ENCODE assay signal across 27 cellular contexts in genomic region chr4:157025898-157026297, GRCh38. TPM values are rescaled to one million over a fixed set of nuclear protein-coding genes. Genes with fewer than 3 reads are reported as not detected.
"Had no signal": no experiment of that assay in that cellular context is flagged by ENCODE, and none has a peak within 500 bp of the region (broad histone marks: within the 10 kb centered on the region; RNA-seq: fewer than 3 reads in every experiment).

No MANE protein-coding gene starts in this region.

- H3K4me3 ChIP-seq: neural progenitor cell, ovary, psoas muscle, right lobe of liver, sigmoid colon, stomach, thoracic aorta, thyroid gland, tibial nerve, upper lobe of left lung, vagina had no signal

- H2AFZ ChIP-seq: neural progenitor cell, parathyroid adenoma had no signal

- ATAC-seq: natural killer cell; psoas muscle; right cardiac atrium; right lobe of liver; stimulated activated effector memory CD8-positive, alpha-beta T cell treated with anti-CD3 and anti-CD28 coated beads, Interleukin-12 subunit alpha, Interleukin-12 subunit beta, amount 100 ng/mL, for 72 hours; stimulated activated naive B cell treated with anti-CD40 and anti-IgM and Interleukin-4, amounts not matched to agents 10 μg/mL and 1 μg/mL and 100 μg/mL, for 72 hours had no signal

- H3K4me2 ChIP-seq: neural progenitor cell had no signal

- H3K36me3 Mint-ChIP-seq: natural killer cell; neural progenitor cell; stimulated activated effector memory CD8-positive, alpha-beta T cell treated with anti-CD3 and anti-CD28 coated beads, Interleukin-12 subunit alpha, Interleukin-12 subunit beta, amount 100 ng/mL, for 72 hours; stimulated activated naive B cell treated with anti-CD40 and anti-IgM and Interleukin-4, amounts not matched to agents 10 μg/mL and 1 μg/mL and 100 μg/mL, for 72 hours had no signal

- H3K9ac ChIP-seq: neural progenitor cell, parathyroid adenoma had no signal

- H3K9me3 ChIP-seq: ovary, psoas muscle, right lobe of liver, sigmoid colon, stomach, thoracic aorta, thyroid gland, tibial nerve, upper lobe of left lung, vagina had no signal

- H3K27me3 Mint-ChIP-seq: progenitor cell of endocrine pancreas; stimulated activated naive B cell treated with anti-CD40 and anti-IgM and Interleukin-4, amounts not matched to agents 10 μg/mL and 1 μg/mL and 100 μg/mL, for 72 hours; stimulated activated naive CD8-positive, alpha-beta T cell treated with anti-CD3 and anti-CD28 coated beads, Interleukin-15, Interleukin-2, amounts not matched to agents 100 ng/mL and 50 ng/mL, for 24 hours had no signal

- H3K27ac ChIP-seq: neural progenitor cell, ovary, parathyroid adenoma, psoas muscle, right lobe of liver, sigmoid colon, stomach, thoracic aorta, thyroid gland, tibial nerve, upper lobe of left lung, vagina had no signal

- H3K27me3 ChIP-seq: neural progenitor cell, ovary, right lobe of liver, sigmoid colon, stomach, thyroid gland, tibial nerve, upper lobe of left lung, vagina had no signal

- H3K9me3 Mint-ChIP-seq: stimulated activated naive CD8-positive, alpha-beta T cell treated with anti-CD3 and anti-CD28 coated beads, Interleukin-15, Interleukin-2, amounts not matched to agents 100 ng/mL and 50 ng/mL, for 24 hours had no signal

- H3K27ac Mint-ChIP-seq: natural killer cell; nephron; neural progenitor cell; progenitor cell of endocrine pancreas; stimulated activated effector memory CD8-positive, alpha-beta T cell treated with anti-CD3 and anti-CD28 coated beads, Interleukin-12 subunit alpha, Interleukin-12 subunit beta, amount 100 ng/mL, for 72 hours; stimulated activated naive B cell treated with anti-CD40 and anti-IgM and Interleukin-4, amounts not matched to agents 10 μg/mL and 1 μg/mL and 100 μg/mL, for 72 hours; stimulated activated naive CD8-positive, alpha-beta T cell treated with anti-CD3 and anti-CD28 coated beads, Interleukin-15, Interleukin-2, amounts not matched to agents 100 ng/mL and 50 ng/mL, for 24 hours had no signal

- H3K4me3 Mint-ChIP-seq: natural killer cell; nephron; neural progenitor cell; stimulated activated effector memory CD8-positive, alpha-beta T cell treated with anti-CD3 and anti-CD28 coated beads, Interleukin-12 subunit alpha, Interleukin-12 subunit beta, amount 100 ng/mL, for 72 hours; stimulated activated naive B cell treated with anti-CD40 and anti-IgM and Interleukin-4, amounts not matched to agents 10 μg/mL and 1 μg/mL and 100 μg/mL, for 72 hours; stimulated activated naive CD8-positive, alpha-beta T cell treated with anti-CD3 and anti-CD28 coated beads, Interleukin-15, Interleukin-2, amounts not matched to agents 100 ng/mL and 50 ng/mL, for 24 hours had no signal

- H3K36me3 ChIP-seq: neural progenitor cell, ovary, right lobe of liver, sigmoid colon, stomach, thoracic aorta, thyroid gland, tibial nerve, upper lobe of left lung, vagina had no signal

- H3K79me2 ChIP-seq: parathyroid adenoma had no signal

- H3K4me1 ChIP-seq: neural progenitor cell, parathyroid adenoma, psoas muscle, sigmoid colon, stomach, thyroid gland, tibial nerve, vagina had no signal

- H3K4me1 Mint-ChIP-seq: natural killer cell; nephron; neural progenitor cell; stimulated activated effector memory CD8-positive, alpha-beta T cell treated with anti-CD3 and anti-CD28 coated beads, Interleukin-12 subunit alpha, Interleukin-12 subunit beta, amount 100 ng/mL, for 72 hours; stimulated activated naive B cell treated with anti-CD40 and anti-IgM and Interleukin-4, amounts not matched to agents 10 μg/mL and 1 μg/mL and 100 μg/mL, for 72 hours had no signal

- DNase-seq: natural killer cell; occipital lobe; ovary; psoas muscle; right cardiac atrium; right lobe of liver; sigmoid colon; small intestine; stimulated activated CD4-positive, alpha-beta T cell treated with anti-CD3 and anti-CD28 coated beads, Interleukin-15, amount 100 ng/mL, for 24 hours; stimulated activated CD4-positive, alpha-beta T cell treated with anti-CD3 and anti-CD28 coated beads, Interleukin-2, amount 100 ng/mL, for 24 hours; stimulated activated CD4-positive, alpha-beta T cell treated with anti-CD3 and anti-CD28 coated beads, Interleukin-2, amount 100 ng/mL, for 48 hours; stimulated activated CD4-positive, alpha-beta T cell treated with anti-CD3 and anti-CD28 coated beads, Interleukin-4, amount 100 ng/mL, for 24 hours; stimulated activated naive B cell treated with anti-CD40 and anti-IgM and Interleukin-4, amounts not matched to agents 10 μg/mL and 1 μg/mL and 100 μg/mL, for 72 hours; stimulated activated naive CD4-positive, alpha-beta T cell treated with Interleukin-2 at 50 U/mL for 16 hours; stomach; thyroid gland; trophoblast cell had no signal

RNA-seq across cellular contexts. Expression of gene GLRB, which starts 50.1 kb away (rescaled TPM):
- total RNA-seq: natural killer cell had no signal
